Comparison of ENCODE assay signal across 13 cellular contexts in genomic region chr16:87954826-87955225, GRCh38. TPM values are rescaled to one million over a fixed set of nuclear protein-coding genes. Genes with fewer than 3 reads are reported as not detected.
DNase-seq lines count a peak whose midpoint lies in the region; ATAC-seq and TF ChIP-seq lines count a peak whose summit lies in the region.
"Had no signal": no experiment of that assay in that cellular context is flagged by ENCODE, and none has a peak within 500 bp of the region (broad histone marks: within the 10 kb centered on the region; RNA-seq: fewer than 3 reads in every experiment).

No MANE protein-coding gene starts in this region.

- H3K27ac ChIP-seq in left lung = peak overlapping the region; percentile 62 to 95
- peak overlapping the region in 20 of 21 experiments; percentile 23 to 100 (median 78) for H3K27ac ChIP-seq in skin epidermis

- H3K4me3 ChIP-seq in Loucy (ENCODE audit: low read length, poor library complexity, severe bottlenecking) = peak overlapping the region; percentile 94
- H3K4me3 ChIP-seq in left lung = peak overlapping the region in 1 of 2 donors; percentile 9
- H3K4me3 ChIP-seq in skin epidermis = no peak overlapping the region

- H3K4me1 ChIP-seq in Loucy (ENCODE audit: insufficient read depth, low read length, poor library complexity, severe bottlenecking) = peaks cover 37% of the 10 kb centered on the region
- H3K4me1 ChIP-seq in left lung = peaks cover 23 to 74% of the 10 kb centered on the region in 2 donors

- no peak overlapping the region for H3K4me3 Mint-ChIP-seq in activated naive CD8-positive, alpha-beta T cell treated with anti-CD3 and anti-CD28 coated beads, Interleukin-2, amount 10 ng/mL, durations not matched to agents 7 days and 5 days

- no peaks in the 10 kb centered on the region for H3K36me3 ChIP-seq in Loucy (ENCODE audit: insufficient read depth, low read length)
- peaks cover 0 to 9% of the 10 kb centered on the region in 2 donors for H3K36me3 ChIP-seq in left lung

- intact Hi-C loops in left lung (cut with DNase I) = no loop called here

- TF ChIP-seq CTCF in Loucy (conservative IDR thresholded peaks at IDR 0.05; ENCODE audit: low read length) = no peak
- TF ChIP-seq CTCF in left lung (IDR thresholded peaks at IDR 0.05) = no peak

- no peaks in the 10 kb centered on the region for H3F3A ChIP-seq in Loucy (ENCODE audit: low read depth)

- peaks cover 3% of the 10 kb centered on the region for H4K20me1 ChIP-seq in Loucy (ENCODE audit: insufficient read depth, low read length, poor library complexity, severe bottlenecking)

- DNase-seq in activated naive CD8-positive, alpha-beta T cell treated with anti-CD3 and anti-CD28 coated beads, Interleukin-2, amount 10 ng/mL, durations not matched to agents 7 days and 5 days = no peak
- DNase-seq in left lung = peak in 1 of 2 donors; percentile 81
- no peak for DNase-seq in amniotic stem cell (lab: John Stamatoyannopoulos, UW)
- DNase-seq in SIG-M5 treated with dmso at 0.1 percent for 504 hours (lab: John Stamatoyannopoulos, UW; ENCODE audit: unreplicated experiment) = no peak
- DNase-seq: cortex of kidney, DMS53, NCI-H510A had no signal

- H3K4me2 ChIP-seq in Loucy (ENCODE audit: low read depth, low read length, poor library complexity, severe bottlenecking) = peak overlapping the region; percentile 91

- no peak overlapping the region for H2AFZ ChIP-seq in Loucy (ENCODE audit: low read length)

- peaks cover 47% of the 10 kb centered on the region for H3K4me1 Mint-ChIP-seq in activated naive CD8-positive, alpha-beta T cell treated with anti-CD3 and anti-CD28 coated beads, Interleukin-2, amount 10 ng/mL, durations not matched to agents 7 days and 5 days

- no peak for ATAC-seq in activated naive CD8-positive, alpha-beta T cell treated with anti-CD3 and anti-CD28 coated beads, Interleukin-2, amount 10 ng/mL, durations not matched to agents 7 days and 5 days (ENCODE audit: low read depth)
- ATAC-seq in left lung (no peak), HG02759 (IDR thresholded peaks at IDR 0.05; ENCODE audit: unreplicated experiment) (no peak)

- no peaks in the 10 kb centered on the region for H3K27me3 Mint-ChIP-seq in activated naive CD8-positive, alpha-beta T cell treated with anti-CD3 and anti-CD28 coated beads, Interleukin-2, amount 10 ng/mL, durations not matched to agents 7 days and 5 days

- H3K36me3 Mint-ChIP-seq in activated naive CD8-positive, alpha-beta T cell treated with anti-CD3 and anti-CD28 coated beads, Interleukin-2, amount 10 ng/mL, durations not matched to agents 7 days and 5 days = peaks cover 23% of the 10 kb centered on the region

- no peaks in the 10 kb centered on the region for H3K9me3 ChIP-seq in Loucy (ENCODE audit: insufficient read depth, low read depth, low read length)
- no peaks in the 10 kb centered on the region for H3K9me3 ChIP-seq in left lung

- H3K9me2 ChIP-seq in Loucy (replicated peaks; ENCODE audit: low read depth, low read length) = no peaks in the 10 kb centered on the region

- POLR2A ChIA-PET in activated naive CD8-positive, alpha-beta T cell treated with anti-CD3 and anti-CD28 coated beads, Interleukin-2, amount 10 ng/mL, durations not matched to agents 7 days and 5 days (lab: Charles Lee) = interaction anchor here (1.3 kb wide), 1 partner anchor 12 kb away, joined by 4 read pairs; no protein-coding TSS in a partner anchor

- H3K9ac ChIP-seq in Loucy (ENCODE audit: low read depth, low read length, poor library complexity, severe bottlenecking) = peak overlapping the region; percentile 98

- H3K27me3 ChIP-seq in Loucy (ENCODE audit: insufficient read depth, low read length, poor library complexity, severe bottlenecking) = no peaks in the 10 kb centered on the region
- H3K27me3 ChIP-seq in left lung = no peaks in the 10 kb centered on the region

- no peaks in the 10 kb centered on the region for H3K9me3 Mint-ChIP-seq in activated naive CD8-positive, alpha-beta T cell treated with anti-CD3 and anti-CD28 coated beads, Interleukin-2, amount 10 ng/mL, durations not matched to agents 7 days and 5 days

- peaks cover 82% of the 10 kb centered on the region for H3K79me2 ChIP-seq in Loucy (ENCODE audit: insufficient read depth, low read length)

- H3K27ac Mint-ChIP-seq in activated naive CD8-positive, alpha-beta T cell treated with anti-CD3 and anti-CD28 coated beads, Interleukin-2, amount 10 ng/mL, durations not matched to agents 7 days and 5 days = peak overlapping the region; percentile 97

RNA-seq across cellular contexts. Expression of gene BANP, which starts 3.6 kb away (rescaled TPM):
- 10 to 100 TPM; 50.2 to 55.1 TPM for total RNA-seq in activated naive CD8-positive, alpha-beta T cell treated with anti-CD3 and anti-CD28 coated beads, Interleukin-2, amount 10 ng/mL, durations not matched to agents 7 days and 5 days
- 10 to 100 TPM; 19.3 to 35.9 TPM for total RNA-seq in left lung

RNA-seq across cellular contexts. Expression of gene CA5A, which starts 18.5 kb away (rescaled TPM):
- not detected for total RNA-seq in activated naive CD8-positive, alpha-beta T cell treated with anti-CD3 and anti-CD28 coated beads, Interleukin-2, amount 10 ng/mL, durations not matched to agents 7 days and 5 days
- under 1 TPM; 0.09 to 0.10 TPM for total RNA-seq in left lung
- total RNA-seq: LHCN-M2, osteocyte, urinary bladder had no signal
